Comparison of ENCODE assay signal across 10 cellular contexts in the genomic region with DNA sequence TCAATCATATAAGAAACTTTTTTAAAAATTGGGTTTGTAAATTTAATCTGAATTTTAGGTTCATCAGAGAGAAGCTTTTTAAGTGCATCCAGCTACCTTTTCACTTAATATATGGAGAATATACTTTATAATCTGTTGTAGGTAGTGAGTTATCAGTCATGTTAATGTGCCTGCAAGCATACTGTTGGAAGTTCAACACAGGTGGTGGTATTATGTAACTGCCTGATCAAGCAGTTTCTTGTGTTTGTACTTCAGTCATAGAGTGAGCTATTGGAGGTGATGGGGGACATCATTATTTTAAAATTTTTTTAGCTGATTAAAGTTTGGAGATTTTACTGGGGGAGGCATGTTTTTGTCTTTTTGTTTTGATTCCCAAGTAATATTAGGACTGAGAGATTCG. TPM values are rescaled to one million over a fixed set of nuclear protein-coding genes. Genes with fewer than 3 reads are reported as not detected.
A peak's percentile ranks its signal among the peaks of the same experiment; 100 is the strongest.
DNase-seq lines count a peak whose midpoint lies in the region; ATAC-seq and TF ChIP-seq lines count a peak whose summit lies in the region.
"Had no signal": no experiment of that assay in that cellular context is flagged by ENCODE, and none has a peak within 500 bp of the region (broad histone marks: within the 10 kb centered on the region; RNA-seq: fewer than 3 reads in every experiment).

No MANE protein-coding gene starts in this region.

- intact Hi-C loops in activated CD8-positive, alpha-beta T cell treated with anti-CD3 and anti-CD28 coated beads for 36 hours (cut with micrococcal nuclease), result no loop called here
- intact Hi-C loops in PC-9 (cut with micrococcal nuclease; ENCODE audit: unreplicated experiment), result no loop called here
- intact Hi-C loops in esophagus muscularis mucosa (cut with DNase I), result no loop called here

- TF ChIP-seq EP300 in esophagus muscularis mucosa (IDR thresholded peaks at IDR 0.05), result no peak

- ATAC-seq in activated CD8-positive, alpha-beta T cell treated with anti-CD3 and anti-CD28 coated beads for 36 hours, result no peak
- ATAC-seq in activated CD8-positive, alpha-beta T cell treated with anti-CD3 and anti-CD28 coated beads, Interleukin-2, amount 10 ng/mL, durations not matched to agents 7 days and 5 days, result no peak
- no peak for ATAC-seq in GM21515 (IDR thresholded peaks at IDR 0.05; ENCODE audit: unreplicated experiment)

- no TSS peak for BruUV-seq in PC-9 (replicated peaks; lab: Mats Ljungman, UMichigan)

- peaks cover 20% of the 10 kb centered on the region for H3F3A ChIP-seq in PC-9 (ENCODE audit: insufficient read depth, low read depth)

- H3K9ac ChIP-seq in skeletal muscle satellite cell (ENCODE audit: low read depth, low read length), result no peak overlapping the region

- H3K9me3 ChIP-seq in PC-9 (ENCODE audit: insufficient read depth, low read depth) (no peaks in the 10 kb centered on the region), esophagus muscularis mucosa (no peaks in the 10 kb centered on the region), skeletal muscle satellite cell (replicated peaks; ENCODE audit: low read length) (no peaks in the 10 kb centered on the region)

- peaks cover 81% of the 10 kb centered on the region for H3K79me2 ChIP-seq in PC-9 (ENCODE audit: low read depth)

- no peaks in the 10 kb centered on the region for H3K9me3 Mint-ChIP-seq in activated CD8-positive, alpha-beta T cell treated with anti-CD3 and anti-CD28 coated beads for 36 hours
- no peaks in the 10 kb centered on the region for H3K9me3 Mint-ChIP-seq in activated CD8-positive, alpha-beta T cell treated with anti-CD3 and anti-CD28 coated beads, Interleukin-2, amount 10 ng/mL, durations not matched to agents 7 days and 5 days (ENCODE audit: insufficient read depth)

- H3K4me3 ChIP-seq in PC-9, result peak overlapping the region; percentile 96; the same call in 1 of the 2 replicates
- peak overlapping the region in 3 of 4 donors; percentile 92 to 97 (median 97) for H3K4me3 ChIP-seq in esophagus muscularis mucosa
- H3K4me3 ChIP-seq in skeletal muscle satellite cell (ENCODE audit: low read length), result no peak overlapping the region

- no peak for TF ChIP-seq CTCF in activated CD8-positive, alpha-beta T cell treated with anti-CD3 and anti-CD28 coated beads for 36 hours (IDR thresholded peaks at IDR 0.05)
- TF ChIP-seq CTCF in PC-9 (conservative IDR thresholded peaks at IDR 0.05) (no peak), esophagus muscularis mucosa (IDR thresholded peaks at IDR 0.05) (no peak)

- peaks cover 35% of the 10 kb centered on the region for H3K4me1 ChIP-seq in PC-9 (replicated peaks; ENCODE audit: insufficient read depth)
- peaks cover 45 to 84% (median 77%) of the 10 kb centered on the region in 4 donors for H3K4me1 ChIP-seq in esophagus muscularis mucosa
- H3K4me1 ChIP-seq in skeletal muscle satellite cell (ENCODE audit: control insufficient read depth, insufficient read depth, low read length), result peaks cover 25% of the 10 kb centered on the region

- H3K27me3 ChIP-seq in PC-9 (ENCODE audit: insufficient read depth, low read depth) (no peaks in the 10 kb centered on the region), esophagus muscularis mucosa (no peaks in the 10 kb centered on the region), skeletal muscle satellite cell (ENCODE audit: control insufficient read depth, insufficient read depth, low read length) (no peaks in the 10 kb centered on the region)

- DNase-seq in activated CD8-positive, alpha-beta T cell treated with anti-CD3 and anti-CD28 coated beads for 36 hours, result no peak
- DNase-seq in activated CD8-positive, alpha-beta T cell treated with anti-CD3 and anti-CD28 coated beads, Interleukin-2, amount 10 ng/mL, durations not matched to agents 7 days and 5 days, result no peak
- DNase-seq in PC-9 (no peak), esophagus muscularis mucosa (ENCODE audit: extremely low spot score) (no peak), DMS114 treated with DMSO at 0.1 percent for 48 hours (lab: John Stamatoyannopoulos, UW; ENCODE audit: unreplicated experiment) (no peak), DMS53 (lab: John Stamatoyannopoulos, UW) (no peak)
- DNase-seq: effector memory CD4-positive, alpha-beta T cell had no signal

- WGBS in esophagus muscularis mucosa, result 73% methylated on average over 1 of the region's 1 CpG

- H4K20me1 ChIP-seq in PC-9 (ENCODE audit: insufficient read depth), result peaks cover 14% of the 10 kb centered on the region; the same call in 1 of the 2 replicates

- no peak overlapping the region for H3K27ac Mint-ChIP-seq in activated CD8-positive, alpha-beta T cell treated with anti-CD3 and anti-CD28 coated beads for 36 hours
- no peak overlapping the region for H3K27ac Mint-ChIP-seq in activated CD8-positive, alpha-beta T cell treated with anti-CD3 and anti-CD28 coated beads, Interleukin-2, amount 10 ng/mL, durations not matched to agents 7 days and 5 days

- POLR2A ChIA-PET in activated CD8-positive, alpha-beta T cell treated with anti-CD3 and anti-CD28 coated beads for 36 hours (lab: Charles Lee), result interaction anchor here (0.7 kb wide), 1 partner anchor 166 kb away, joined by 3 read pairs; no protein-coding TSS in a partner anchor
- POLR2A ChIA-PET in activated CD8-positive, alpha-beta T cell treated with anti-CD3 and anti-CD28 coated beads, Interleukin-2, amount 10 ng/mL, durations not matched to agents 7 days and 5 days (lab: Charles Lee), result no interaction called here
- POLR2A ChIA-PET in PC-9 (lab: Charles Lee; ENCODE audit: unreplicated experiment), result no interaction called here

- H3K36me3 ChIP-seq in PC-9 (ENCODE audit: low read depth) (peaks cover 11% of the 10 kb centered on the region; the same call in 1 of the 2 replicates), esophagus muscularis mucosa (peaks cover 0 to 28% (median 8%) of the 10 kb centered on the region in 4 donors), skeletal muscle satellite cell (ENCODE audit: insufficient read depth, low read length) (no peaks in the 10 kb centered on the region)

- no peaks in the 10 kb centered on the region for H3K27me3 Mint-ChIP-seq in activated CD8-positive, alpha-beta T cell treated with anti-CD3 and anti-CD28 coated beads for 36 hours
- H3K27me3 Mint-ChIP-seq in activated CD8-positive, alpha-beta T cell treated with anti-CD3 and anti-CD28 coated beads, Interleukin-2, amount 10 ng/mL, durations not matched to agents 7 days and 5 days (ENCODE audit: low read depth), result no peaks in the 10 kb centered on the region

- H3K4me3 Mint-ChIP-seq in activated CD8-positive, alpha-beta T cell treated with anti-CD3 and anti-CD28 coated beads for 36 hours, result peak overlapping the region; percentile 89
- H3K4me3 Mint-ChIP-seq in activated CD8-positive, alpha-beta T cell treated with anti-CD3 and anti-CD28 coated beads, Interleukin-2, amount 10 ng/mL, durations not matched to agents 7 days and 5 days, result no peak overlapping the region

- no peak overlapping the region for H2AFZ ChIP-seq in PC-9

- H3K27ac ChIP-seq in PC-9 (no peak overlapping the region), esophagus muscularis mucosa (replicated peaks in 1 of 4) (no peak overlapping the region)
- H3K27ac ChIP-seq: SK-N-MC had no signal

- H3K36me3 Mint-ChIP-seq in activated CD8-positive, alpha-beta T cell treated with anti-CD3 and anti-CD28 coated beads for 36 hours (ENCODE audit: low read depth), result peaks cover 41% of the 10 kb centered on the region
- peaks cover 47% of the 10 kb centered on the region for H3K36me3 Mint-ChIP-seq in activated CD8-positive, alpha-beta T cell treated with anti-CD3 and anti-CD28 coated beads, Interleukin-2, amount 10 ng/mL, durations not matched to agents 7 days and 5 days (ENCODE audit: low read depth)

- TF ChIP-seq POLR2A in esophagus muscularis mucosa (IDR thresholded peaks at IDR 0.05; ENCODE audit: low read depth), result no peak

- CTCF ChIA-PET in activated CD8-positive, alpha-beta T cell treated with anti-CD3 and anti-CD28 coated beads for 36 hours (lab: Charles Lee), result interaction anchor here (1.0 to 1.2 kb wide), 2 partner anchors 42 to 112 kb away, joined by 3 to 4 read pairs; no protein-coding TSS in a partner anchor
- CTCF ChIA-PET in activated CD8-positive, alpha-beta T cell treated with anti-CD3 and anti-CD28 coated beads, Interleukin-2, amount 10 ng/mL, durations not matched to agents 7 days and 5 days (lab: Charles Lee), result interaction anchor here (1.2 to 1.8 kb wide), 2 partner anchors 11 to 107 kb away, joined by 4 to 5 read pairs; no protein-coding TSS in a partner anchor
- CTCF ChIA-PET in PC-9 (lab: Charles Lee), result interaction anchor here (0.9 kb wide), 1 partner anchor 8 kb away, joined by 3 read pairs; no protein-coding TSS in a partner anchor

- peaks cover 67% of the 10 kb centered on the region for H3K4me1 Mint-ChIP-seq in activated CD8-positive, alpha-beta T cell treated with anti-CD3 and anti-CD28 coated beads for 36 hours (ENCODE audit: low read depth)
- peaks cover 55% of the 10 kb centered on the region for H3K4me1 Mint-ChIP-seq in activated CD8-positive, alpha-beta T cell treated with anti-CD3 and anti-CD28 coated beads, Interleukin-2, amount 10 ng/mL, durations not matched to agents 7 days and 5 days (ENCODE audit: low read depth)

- peak overlapping the region; percentile 99 for H3K4me2 ChIP-seq in PC-9
- H3K4me2 ChIP-seq in skeletal muscle satellite cell (ENCODE audit: low read length), result peak overlapping the region; percentile 77

- H3K9me2 ChIP-seq in PC-9 (ENCODE audit: insufficient read depth), result no peaks in the 10 kb centered on the region

RNA-seq across cellular contexts. Expression of gene TNKS2, which starts 2.5 kb away (rescaled TPM):
- 10 to 100 TPM; 22.1 to 22.8 TPM for total RNA-seq in activated CD8-positive, alpha-beta T cell treated with anti-CD3 and anti-CD28 coated beads for 36 hours
- total RNA-seq in activated CD8-positive, alpha-beta T cell treated with anti-CD3 and anti-CD28 coated beads, Interleukin-2, amount 10 ng/mL, durations not matched to agents 7 days and 5 days, result 10 to 100 TPM; 27.5 to 28.4 TPM
- total RNA-seq in PC-9 (2021), result 22.1 and 25.4 TPM in 2 replicates
- 10 to 100 TPM; 36.7 to 47.1 (median 43.2) TPM for total RNA-seq in esophagus muscularis mucosa
- total RNA-seq in skeletal muscle satellite cell (2012; rRNA removed), result 26.4 and 32.5 TPM in 2 replicates
